Comparison of ENCODE assay signal across 9 cellular contexts in genomic region chr2:130692041-130692770, GRCh38. TPM values are rescaled to one million over a fixed set of nuclear protein-coding genes. Genes with fewer than 3 reads are reported as not detected.
A peak's percentile ranks its signal among the peaks of the same experiment; 100 is the strongest.
DNase-seq lines count a peak whose midpoint lies in the region; ATAC-seq and TF ChIP-seq lines count a peak whose summit lies in the region.
"Not testable (repeated sequence)": the region's sequence is repeated elsewhere in the genome, so short reads cannot be mapped to it uniquely, and the experiment has no call there.
"Had no signal": no experiment of that assay in that cellular context is flagged by ENCODE, and none has a peak within 500 bp of the region (broad histone marks: within the 10 kb centered on the region; RNA-seq: fewer than 3 reads in every experiment).

No MANE protein-coding gene starts in this region.

- not testable (repeated sequence) for H3K4me3 ChIP-seq in left lung

- H3K36me3 Mint-ChIP-seq in WTC11; natural killer cell treated with Interleukin-12 subunit alpha and Interleukin-12 subunit beta and Interleukin-15 and Interleukin-18, amount 100 ng/mL, for 72 hours; stimulated activated effector memory CD8-positive, alpha-beta T cell treated with anti-CD3 and anti-CD28 coated beads, Interleukin-12 subunit alpha, Interleukin-12 subunit beta, amount 100 ng/mL, for 72 hours: not testable (repeated sequence)

- H3K4me1 ChIP-seq in left lung, result not testable (repeated sequence)

- H3K36me3 ChIP-seq in left lung, result not testable (repeated sequence)

- H3K27me3 ChIP-seq in left lung, result peaks cover 5 to 26% of the 10 kb centered on the region in 2 donors

- DNase-seq in WTC11 (ENCODE audit: low spot score); Right ventricle myocardium inferior (ENCODE audit: missing footprints); natural killer cell treated with Interleukin-12 subunit alpha and Interleukin-12 subunit beta and Interleukin-15 and Interleukin-18, amount 100 ng/mL, for 72 hours (ENCODE audit: low spot score); stimulated activated effector memory CD8-positive, alpha-beta T cell treated with anti-CD3 and anti-CD28 coated beads, Interleukin-12 subunit alpha, Interleukin-12 subunit beta, amount 100 ng/mL, for 72 hours (ENCODE audit: low spot score in 2 of 2): not testable (repeated sequence)
- DNase-seq in left lung, result peak in 1 of 2 donors; percentile 28

- H3K4me3 Mint-ChIP-seq in WTC11; natural killer cell treated with Interleukin-12 subunit alpha and Interleukin-12 subunit beta and Interleukin-15 and Interleukin-18, amount 100 ng/mL, for 72 hours; stimulated activated effector memory CD8-positive, alpha-beta T cell treated with anti-CD3 and anti-CD28 coated beads, Interleukin-12 subunit alpha, Interleukin-12 subunit beta, amount 100 ng/mL, for 72 hours: not testable (repeated sequence)

- not testable (repeated sequence) for TF ChIP-seq CTCF in WTC11 (IDR thresholded peaks at IDR 0.05); left lung (IDR thresholded peaks at IDR 0.05)

- peak; percentile 13 for ATAC-seq in GM21619 (IDR thresholded peaks at IDR 0.05; ENCODE audit: unreplicated experiment)
- peak; percentile 10 for ATAC-seq in HG02973 (IDR thresholded peaks at IDR 0.05; ENCODE audit: unreplicated experiment)
- peak; percentile 38 for ATAC-seq in WTC11
- peak; percentile 46 for ATAC-seq in Right ventricle myocardium inferior
- ATAC-seq in left lung, result peak; percentile 53
- peak; percentile 24 to 50 for ATAC-seq in natural killer cell treated with Interleukin-12 subunit alpha and Interleukin-12 subunit beta and Interleukin-15 and Interleukin-18, amount 100 ng/mL, for 72 hours
- ATAC-seq in stimulated activated effector memory CD8-positive, alpha-beta T cell treated with anti-CD3 and anti-CD28 coated beads, Interleukin-12 subunit alpha, Interleukin-12 subunit beta, amount 100 ng/mL, for 72 hours, result peak; percentile 13

- not testable (repeated sequence) for H3K27me3 Mint-ChIP-seq in WTC11 (ENCODE audit: low read depth); natural killer cell treated with Interleukin-12 subunit alpha and Interleukin-12 subunit beta and Interleukin-15 and Interleukin-18, amount 100 ng/mL, for 72 hours

- H3K9me3 Mint-ChIP-seq in WTC11; natural killer cell treated with Interleukin-12 subunit alpha and Interleukin-12 subunit beta and Interleukin-15 and Interleukin-18, amount 100 ng/mL, for 72 hours; stimulated activated effector memory CD8-positive, alpha-beta T cell treated with anti-CD3 and anti-CD28 coated beads, Interleukin-12 subunit alpha, Interleukin-12 subunit beta, amount 100 ng/mL, for 72 hours: not testable (repeated sequence)

- H3K9me3 ChIP-seq in left lung, result not testable (repeated sequence)

- POLR2A ChIA-PET in WTC11 (lab: Charles Lee), result not testable (repeated sequence)

- intact Hi-C loops in Right ventricle myocardium inferior (cut with DNase I); left lung (cut with DNase I): not testable (repeated sequence)

- H3K27ac Mint-ChIP-seq in WTC11; natural killer cell treated with Interleukin-12 subunit alpha and Interleukin-12 subunit beta and Interleukin-15 and Interleukin-18, amount 100 ng/mL, for 72 hours; stimulated activated effector memory CD8-positive, alpha-beta T cell treated with anti-CD3 and anti-CD28 coated beads, Interleukin-12 subunit alpha, Interleukin-12 subunit beta, amount 100 ng/mL, for 72 hours: not testable (repeated sequence)

- CTCF ChIA-PET in WTC11 (lab: Charles Lee), result not testable (repeated sequence)

- not testable (repeated sequence) for H3K27ac ChIP-seq in left lung

- H3K4me1 Mint-ChIP-seq in WTC11; natural killer cell treated with Interleukin-12 subunit alpha and Interleukin-12 subunit beta and Interleukin-15 and Interleukin-18, amount 100 ng/mL, for 72 hours (ENCODE audit: low read depth in 2 of 2); stimulated activated effector memory CD8-positive, alpha-beta T cell treated with anti-CD3 and anti-CD28 coated beads, Interleukin-12 subunit alpha, Interleukin-12 subunit beta, amount 100 ng/mL, for 72 hours: not testable (repeated sequence)

RNA-seq across cellular contexts. Expression of gene GPR148, which starts 36.7 kb away (rescaled TPM):
- total RNA-seq in WTC11 (2021) (0.16 to 0.23 TPM in 2 of 3 replicates, not detected in the other), Right ventricle myocardium inferior (not detected), left lung (not detected)
- total RNA-seq in natural killer cell treated with Interleukin-12 subunit alpha and Interleukin-12 subunit beta and Interleukin-15 and Interleukin-18, amount 100 ng/mL, for 72 hours, result not detected
- total RNA-seq: CD4-positive, CD25-positive, alpha-beta regulatory T cell; H1 had no signal
